8 cellular contexts compared by ENCODE assay signal in genomic region chr1:121401375-121401955, GRCh38.
DNase-seq lines count a peak whose midpoint lies in the region; ATAC-seq and TF ChIP-seq lines count a peak whose summit lies in the region.
"Not testable (repeated sequence)": the region's sequence is repeated elsewhere in the genome, so short reads cannot be mapped to it uniquely, and the experiment has no call there.

No MANE protein-coding gene starts in this region.

- H3K4me1 ChIP-seq in CD8-positive, alpha-beta memory T cell (ENCODE audit: insufficient read depth, low read length); breast epithelium; cardiac muscle cell (ENCODE audit: low read depth): not testable (repeated sequence)

- not testable (repeated sequence) for ATAC-seq in activated T-cell treated with anti-CD3 and anti-CD28 coated beads, Interleukin-2, amount 50 U/mL, for 72 hours (replicated peaks in 1 of 2); naive B cell (ENCODE audit: low read depth in 2 of 2); stimulated activated effector memory CD8-positive, alpha-beta T cell treated with anti-CD3 and anti-CD28 coated beads, Interleukin-12 subunit alpha, Interleukin-12 subunit beta, amount 100 ng/mL, for 72 hours

- not testable (repeated sequence) for H3K4me3 ChIP-seq in CD8-positive, alpha-beta memory T cell (ENCODE audit: low read length)
- H3K4me3 ChIP-seq in breast epithelium (peak overlapping the region in 2 of 3 donors; percentile 26 to 51), cardiac muscle cell (peak overlapping the region; percentile 28)

- not testable (repeated sequence) for H3K27me3 ChIP-seq in CD8-positive, alpha-beta memory T cell (ENCODE audit: insufficient read depth, low read length, poor library complexity, severe bottlenecking); breast epithelium; cardiac muscle cell

- peaks cover 12 to 22% (median 20%) of the 10 kb centered on the region in 5 donors for H3K9me3 Mint-ChIP-seq in CD8-positive, alpha-beta memory T cell
- H3K9me3 Mint-ChIP-seq in T-helper 2 cell treated with Interferon-gamma antibody and Interleukin-4, amounts not matched to agents 5 μg/mL and 100 μg/mL, for 36 hours, result peaks cover 21% of the 10 kb centered on the region
- H3K9me3 Mint-ChIP-seq in activated T-cell treated with anti-CD3 and anti-CD28 coated beads, Interleukin-2, amount 50 U/mL, for 72 hours, result peaks cover 17 to 18% of the 10 kb centered on the region in 2 donors
- H3K9me3 Mint-ChIP-seq in naive B cell, result peaks cover 12 to 20% (median 17%) of the 10 kb centered on the region in 7 donors
- H3K9me3 Mint-ChIP-seq in stimulated activated effector memory CD8-positive, alpha-beta T cell treated with anti-CD3 and anti-CD28 coated beads, Interleukin-12 subunit alpha, Interleukin-12 subunit beta, amount 100 ng/mL, for 72 hours, result peaks cover 13% of the 10 kb centered on the region

- not testable (repeated sequence) for TF ChIP-seq POLR2A in breast epithelium (IDR thresholded peaks at IDR 0.05)

- H3K4me1 Mint-ChIP-seq in CD8-positive, alpha-beta memory T cell, result peaks cover 17 to 21% (median 19%) of the 10 kb centered on the region in 3 donors
- H3K4me1 Mint-ChIP-seq in T-helper 2 cell treated with Interferon-gamma antibody and Interleukin-4, amounts not matched to agents 5 μg/mL and 100 μg/mL, for 36 hours (ENCODE audit: low read depth); activated T-cell treated with anti-CD3 and anti-CD28 coated beads, Interleukin-2, amount 50 U/mL, for 72 hours (ENCODE audit: low read depth): not testable (repeated sequence)
- H3K4me1 Mint-ChIP-seq in naive B cell, result peaks cover 10 to 16% (median 12%) of the 10 kb centered on the region in 3 donors
- peaks cover 23% of the 10 kb centered on the region for H3K4me1 Mint-ChIP-seq in stimulated activated effector memory CD8-positive, alpha-beta T cell treated with anti-CD3 and anti-CD28 coated beads, Interleukin-12 subunit alpha, Interleukin-12 subunit beta, amount 100 ng/mL, for 72 hours

- CTCF ChIA-PET in CD8-positive, alpha-beta memory T cell (lab: Charles Lee), result not testable (repeated sequence)

- not testable (repeated sequence) for H3K9me3 ChIP-seq in CD8-positive, alpha-beta memory T cell (ENCODE audit: low read length); breast epithelium; cardiac muscle cell (ENCODE audit: low read depth)

- H3K4me3 Mint-ChIP-seq in CD8-positive, alpha-beta memory T cell, result peak overlapping the region; percentile 51 to 86 (median 74)
- peak overlapping the region; percentile 47 for H3K4me3 Mint-ChIP-seq in T-helper 2 cell treated with Interferon-gamma antibody and Interleukin-4, amounts not matched to agents 5 μg/mL and 100 μg/mL, for 36 hours
- H3K4me3 Mint-ChIP-seq in activated T-cell treated with anti-CD3 and anti-CD28 coated beads, Interleukin-2, amount 50 U/mL, for 72 hours, result peak overlapping the region; percentile 51
- peak overlapping the region; percentile 36 to 83 (median 69) for H3K4me3 Mint-ChIP-seq in naive B cell
- H3K4me3 Mint-ChIP-seq in stimulated activated effector memory CD8-positive, alpha-beta T cell treated with anti-CD3 and anti-CD28 coated beads, Interleukin-12 subunit alpha, Interleukin-12 subunit beta, amount 100 ng/mL, for 72 hours, result peak overlapping the region; percentile 64

- intact Hi-C loops in breast epithelium (cut with DNase I; ENCODE audit: low total_unique reads), result not testable (repeated sequence)

- not testable (repeated sequence) for H3K36me3 ChIP-seq in CD8-positive, alpha-beta memory T cell (ENCODE audit: insufficient read depth, low read length); breast epithelium; cardiac muscle cell

- POLR2A ChIA-PET in CD8-positive, alpha-beta memory T cell (lab: Charles Lee), result not testable (repeated sequence)

- not testable (repeated sequence) for H3K27ac ChIP-seq in CD8-positive, alpha-beta memory T cell (ENCODE audit: low read depth, low read length); breast epithelium; cardiac muscle cell

- H3K27me3 Mint-ChIP-seq in CD8-positive, alpha-beta memory T cell, result not testable (repeated sequence)
- H3K27me3 Mint-ChIP-seq in T-helper 2 cell treated with Interferon-gamma antibody and Interleukin-4, amounts not matched to agents 5 μg/mL and 100 μg/mL, for 36 hours (ENCODE audit: low read depth), result peaks cover 12% of the 10 kb centered on the region
- H3K27me3 Mint-ChIP-seq in activated T-cell treated with anti-CD3 and anti-CD28 coated beads, Interleukin-2, amount 50 U/mL, for 72 hours (ENCODE audit: low read depth), result peaks cover 14% of the 10 kb centered on the region
- H3K27me3 Mint-ChIP-seq in naive B cell, result peaks cover 11 to 22% (median 22%) of the 10 kb centered on the region in 3 donors

- H3K27ac Mint-ChIP-seq in CD8-positive, alpha-beta memory T cell, result peak overlapping the region in 7 of 8 donors; percentile 1 to 89 (median 68)
- H3K27ac Mint-ChIP-seq in T-helper 2 cell treated with Interferon-gamma antibody and Interleukin-4, amounts not matched to agents 5 μg/mL and 100 μg/mL, for 36 hours, result peak overlapping the region; percentile 6
- H3K27ac Mint-ChIP-seq in activated T-cell treated with anti-CD3 and anti-CD28 coated beads, Interleukin-2, amount 50 U/mL, for 72 hours, result peak overlapping the region; percentile 96
- peak overlapping the region in 2 of 6 donors; percentile 1 to 67 for H3K27ac Mint-ChIP-seq in naive B cell
- H3K27ac Mint-ChIP-seq in stimulated activated effector memory CD8-positive, alpha-beta T cell treated with anti-CD3 and anti-CD28 coated beads, Interleukin-12 subunit alpha, Interleukin-12 subunit beta, amount 100 ng/mL, for 72 hours, result peak overlapping the region; percentile 77

- peak in 2 of 5 donors; percentile 6 to 17 for DNase-seq in CD8-positive, alpha-beta memory T cell
- DNase-seq in NCI-H2227 treated with DMSO at 0.1 percent for 48 hours (lab: John Stamatoyannopoulos, UW), result peak; percentile 11
- not testable (repeated sequence) for DNase-seq in T-helper 2 cell treated with Interferon-gamma antibody and Interleukin-4, amounts not matched to agents 5 μg/mL and 100 μg/mL, for 36 hours (ENCODE audit: low spot score); activated T-cell treated with anti-CD3 and anti-CD28 coated beads, Interleukin-2, amount 50 U/mL, for 72 hours; breast epithelium (ENCODE audit: low spot score in 2 of 2); cardiac muscle cell (ENCODE audit: low read depth in 1 of 2, low spot score in 1 of 2); naive B cell; stimulated activated effector memory CD8-positive, alpha-beta T cell treated with anti-CD3 and anti-CD28 coated beads, Interleukin-12 subunit alpha, Interleukin-12 subunit beta, amount 100 ng/mL, for 72 hours (ENCODE audit: low spot score in 2 of 2)

- peaks cover 6 to 15% (median 9%) of the 10 kb centered on the region in 3 donors for H3K36me3 Mint-ChIP-seq in CD8-positive, alpha-beta memory T cell
- H3K36me3 Mint-ChIP-seq in T-helper 2 cell treated with Interferon-gamma antibody and Interleukin-4, amounts not matched to agents 5 μg/mL and 100 μg/mL, for 36 hours (ENCODE audit: low read depth), result peaks cover 17% of the 10 kb centered on the region
- H3K36me3 Mint-ChIP-seq in activated T-cell treated with anti-CD3 and anti-CD28 coated beads, Interleukin-2, amount 50 U/mL, for 72 hours (ENCODE audit: insufficient read depth in 2 of 2), result peaks cover 22 to 24% of the 10 kb centered on the region in 2 donors
- H3K36me3 Mint-ChIP-seq in naive B cell, result peaks cover 16 to 19% of the 10 kb centered on the region in 2 donors
- H3K36me3 Mint-ChIP-seq in stimulated activated effector memory CD8-positive, alpha-beta T cell treated with anti-CD3 and anti-CD28 coated beads, Interleukin-12 subunit alpha, Interleukin-12 subunit beta, amount 100 ng/mL, for 72 hours, result peaks cover 15% of the 10 kb centered on the region

- not testable (repeated sequence) for TF ChIP-seq CTCF in breast epithelium (IDR thresholded peaks at IDR 0.05); cardiac muscle cell (IDR thresholded peaks at IDR 0.05; ENCODE audit: low read depth, low read length)
